Comparison of ENCODE assay signal across 27 cellular contexts in genomic region chr10:81885491-81885890, GRCh38. TPM values are rescaled to one million over a fixed set of nuclear protein-coding genes. Genes with fewer than 3 reads are reported as not detected.
"Had no signal": no experiment of that assay in that cellular context is flagged by ENCODE, and none has a peak within 500 bp of the region (broad histone marks: within the 10 kb centered on the region; RNA-seq: fewer than 3 reads in every experiment).

No MANE protein-coding gene starts in this region.

- FAIRE-seq: urothelium cell line had no signal

- H3K4me3 ChIP-seq: stomach, suprapubic skin, testis, thoracic aorta, thyroid gland, tibial artery, tibial nerve, transverse colon, upper lobe of left lung, upper lobe of right lung, uterus, vagina had no signal

- H3K4me1 ChIP-seq: stomach, suprapubic skin, testis, thyroid gland, tibial artery, tibial nerve, transverse colon, upper lobe of left lung, upper lobe of right lung, uterus, vagina had no signal

- DNase-seq: stimulated activated CD4-positive, alpha-beta T cell treated with anti-CD3 and anti-CD28 coated beads, Interleukin-2, amount 100 ng/mL, for 48 hours; stimulated activated CD4-positive, alpha-beta T cell treated with anti-CD3 and anti-CD28 coated beads, Interleukin-4, amount 100 ng/mL, for 1 hour; stimulated activated CD4-positive, alpha-beta T cell treated with anti-CD3 and anti-CD28 coated beads, Interleukin-4, amount 100 ng/mL, for 24 hours; stimulated activated CD4-positive, alpha-beta T cell treated with anti-CD3 and anti-CD28 coated beads, Interleukin-4, amount 100 ng/mL, for 4 hours; stimulated activated CD8-positive, alpha-beta memory T cell treated with anti-CD3 and anti-CD28 coated beads, Interleukin-4, amount 100 ng/mL, for 48 hours; stimulated activated naive B cell treated with anti-CD40 and anti-IgM and Interleukin-4, amounts not matched to agents 10 μg/mL and 1 μg/mL and 100 μg/mL, for 72 hours; stimulated activated naive CD4-positive, alpha-beta T cell; stimulated activated naive CD4-positive, alpha-beta T cell treated with Interleukin-2 at 50 U/mL for 16 hours; stimulated activated naive CD8-positive, alpha-beta T cell treated with anti-CD3 and anti-CD28 coated beads, Interleukin-15, amount 100 ng/mL, for 72 hours; stimulated activated naive CD8-positive, alpha-beta T cell treated with anti-CD3 and anti-CD28 coated beads, Interleukin-15, Interleukin-2, amounts not matched to agents 100 U/mL and 50 U/mL, for 24 hours; stomach; substantia nigra; testis; thyroid gland; tibial artery; transverse colon; trophoblast cell; upper lobe of left lung; upper lobe of right lung; uterus had no signal

- ATAC-seq: stimulated activated effector memory CD8-positive, alpha-beta T cell treated with anti-CD3 and anti-CD28 coated beads, Interleukin-12 subunit alpha, Interleukin-12 subunit beta, amount 100 ng/mL, for 72 hours; stimulated activated memory B cell treated with anti-CD40 and anti-IgM and Interleukin-4, amounts not matched to agents 10 μg/mL and 1 μg/mL and 100 μg/mL, for 72 hours; stimulated activated naive B cell treated with anti-CD40 and anti-IgM and Interleukin-4, amounts not matched to agents 10 μg/mL and 1 μg/mL and 100 μg/mL, for 72 hours; stimulated activated naive CD8-positive, alpha-beta T cell treated with anti-CD3 and anti-CD28 coated beads, Interleukin-15, amount 100 ng/mL, for 72 hours; stimulated activated naive CD8-positive, alpha-beta T cell treated with anti-CD3 and anti-CD28 coated beads, Interleukin-15, Interleukin-2, amounts not matched to agents 100 U/mL and 50 U/mL, for 24 hours; upper lobe of right lung had no signal

- H3K27me3 ChIP-seq: stomach, suprapubic skin, testis, thyroid gland, tibial artery, tibial nerve, transverse colon, upper lobe of left lung, upper lobe of right lung, uterus, vagina had no signal

- H3K36me3 ChIP-seq: stomach, suprapubic skin, thoracic aorta, thyroid gland, tibial artery, tibial nerve, transverse colon, upper lobe of left lung, upper lobe of right lung, uterus, vagina had no signal

- H3K9me3 ChIP-seq: stomach, suprapubic skin, testis, thoracic aorta, thyroid gland, tibial artery, tibial nerve, transverse colon, upper lobe of left lung, upper lobe of right lung, uterus, vagina had no signal

- H3K27ac ChIP-seq: stomach, suprapubic skin, testis, thoracic aorta, thyroid gland, tibial artery, tibial nerve, transverse colon, upper lobe of left lung, upper lobe of right lung, uterus, vagina had no signal

RNA-seq across cellular contexts. Expression of gene NRG3, which starts 10.5 kb away (rescaled TPM):
- total RNA-seq: vagina had no signal
